ENCODE assay signal across 8 cellular contexts in genomic region chr3:142596726-142597088, GRCh38. TPM values are rescaled to one million over a fixed set of nuclear protein-coding genes. Genes with fewer than 3 reads are reported as not detected.
A peak's percentile ranks its signal among the peaks of the same experiment; 100 is the strongest.
DNase-seq lines count a peak whose midpoint lies in the region; ATAC-seq and TF ChIP-seq lines count a peak whose summit lies in the region.

No MANE protein-coding gene starts in this region.

- no peaks in the 10 kb centered on the region for H3K27me3 Mint-ChIP-seq in activated T-cell treated with anti-CD3 and anti-CD28 coated beads, Interleukin-2, amount 50 U/mL, for 72 hours (ENCODE audit: low read depth)

- H3K9me3 Mint-ChIP-seq in activated T-cell treated with anti-CD3 and anti-CD28 coated beads, Interleukin-2, amount 50 U/mL, for 72 hours, result no peaks in the 10 kb centered on the region

- H3K27ac Mint-ChIP-seq in activated T-cell treated with anti-CD3 and anti-CD28 coated beads, Interleukin-2, amount 50 U/mL, for 72 hours, result no peak overlapping the region

- TF ChIP-seq CTCF in lower leg skin (IDR thresholded peaks at IDR 0.05), result no peak
- no peak for TF ChIP-seq CTCF in upper lobe of left lung (IDR thresholded peaks at IDR 0.05)
- TF ChIP-seq CTCF in GM13977 (IDR thresholded peaks at IDR 0.05; ENCODE audit: extremely low read depth, insufficient read depth, missing control alignments), result no peak

- in situ Hi-C loops in GM13977 (cut with MboI; ENCODE audit: low pct_unique_long_range_greater_than_20kb, low sequenced_read_pairs, unreplicated experiment), result loop anchor here (25.0 kb wide), 1 partner anchor 391 kb away; no protein-coding TSS in a partner anchor

- ATAC-seq in activated T-cell treated with anti-CD3 and anti-CD28 coated beads, Interleukin-2, amount 50 U/mL, for 72 hours (replicated peaks in 1 of 2), result no peak
- ATAC-seq in upper lobe of left lung (ENCODE audit: low FRiP score in 2 of 2) (no peak), GM18907 (IDR thresholded peaks at IDR 0.05; ENCODE audit: unreplicated experiment) (no peak), HG03520 (IDR thresholded peaks at IDR 0.05; ENCODE audit: unreplicated experiment) (no peak)

- H3K4me1 Mint-ChIP-seq in activated T-cell treated with anti-CD3 and anti-CD28 coated beads, Interleukin-2, amount 50 U/mL, for 72 hours (ENCODE audit: low read depth), result peaks cover 23% of the 10 kb centered on the region

- H3K36me3 Mint-ChIP-seq in activated T-cell treated with anti-CD3 and anti-CD28 coated beads, Interleukin-2, amount 50 U/mL, for 72 hours (ENCODE audit: insufficient read depth in 2 of 2), result no peaks in the 10 kb centered on the region

- H3K36me3 ChIP-seq in adipocyte (ENCODE audit: control insufficient read depth, insufficient read depth, low read length, severe bottlenecking) (no peaks in the 10 kb centered on the region), upper lobe of left lung (no peaks in the 10 kb centered on the region)

- peak overlapping the region; percentile 97 to 99 for H3K4me3 Mint-ChIP-seq in activated T-cell treated with anti-CD3 and anti-CD28 coated beads, Interleukin-2, amount 50 U/mL, for 72 hours

- no peaks in the 10 kb centered on the region for H3K9me3 ChIP-seq in adipocyte (ENCODE audit: control insufficient read depth, low read length)
- no peaks in the 10 kb centered on the region for H3K9me3 ChIP-seq in upper lobe of left lung

- peak overlapping the region; percentile 66 to 85 (median 83) for H3K27ac ChIP-seq in upper lobe of left lung

- H3K4me3 ChIP-seq in adipocyte (ENCODE audit: low read length) (peak overlapping the region; percentile 92), lower leg skin (ENCODE audit: low read depth, poor library complexity, severe bottlenecking) (peak overlapping the region; percentile 56), upper lobe of left lung (peak overlapping the region; percentile 44 to 77 (median 58))

- H3K4me1 ChIP-seq in adipocyte (ENCODE audit: control insufficient read depth, insufficient read depth, low read length) (peaks cover 8% of the 10 kb centered on the region), upper lobe of left lung (peaks cover 2 to 21% (median 7%) of the 10 kb centered on the region in 4 donors)

- H3K27me3 ChIP-seq in adipocyte (replicated peaks; ENCODE audit: control insufficient read depth, insufficient read depth, low read length), result no peaks in the 10 kb centered on the region
- H3K27me3 ChIP-seq in upper lobe of left lung, result no peaks in the 10 kb centered on the region

- intact Hi-C loops in lower leg skin (cut with DNase I; ENCODE audit: low total_unique reads), result no loop called here

- H3K9ac ChIP-seq in adipocyte (ENCODE audit: low read length), result peak overlapping the region; percentile 45

- no peak for TF ChIP-seq POLR2A in lower leg skin (IDR thresholded peaks at IDR 0.05)
- no peak for TF ChIP-seq POLR2A in upper lobe of left lung (IDR thresholded peaks at IDR 0.05)

- 9 to 10% methylated on average over 5 of the region's 5 CpGs for WGBS in lower leg skin, 2 donors
- 8% methylated on average over 5 of the region's 5 CpGs for WGBS in upper lobe of left lung, 2 donors

- no peak for TF ChIP-seq EP300 in upper lobe of left lung (IDR thresholded peaks at IDR 0.05)

- no peak for DNase-seq in activated T-cell treated with anti-CD3 and anti-CD28 coated beads, Interleukin-2, amount 50 U/mL, for 72 hours
- no peak for DNase-seq in activated T-cell treated with anti-CD3 and anti-CD28 coated beads, Interleukin-2, amount 50 U/mL, for 1 hour
- DNase-seq in adipocyte (ENCODE audit: low read depth) (no peak), lower leg skin (ENCODE audit: low spot score in 2 of 2) (no peak), upper lobe of left lung (no peak), GM13977 (ENCODE audit: low spot score) (no peak)

RNA-seq across cellular contexts. Expression of gene PLS1, which starts 0.5 kb away (rescaled TPM):
- total RNA-seq in activated T-cell treated with anti-CD3 and anti-CD28 coated beads, Interleukin-2, amount 50 U/mL, for 72 hours, result 1 to 10 TPM; 3.2 to 5.3 TPM
- total RNA-seq in lower leg skin (1 to 10 TPM; 6.1 to 8.6 (median 6.9) TPM), upper lobe of left lung (10 to 100 TPM in 5 of 6 donors, 1 to 10 TPM in 1; 7.3 to 52.3 (median 21.7) TPM)

RNA-seq across cellular contexts. Expression of gene ATR, which starts 18.2 kb away (rescaled TPM):
- 10 to 100 TPM; 27.3 to 34.8 TPM for total RNA-seq in activated T-cell treated with anti-CD3 and anti-CD28 coated beads, Interleukin-2, amount 50 U/mL, for 72 hours
- total RNA-seq in lower leg skin (10 to 100 TPM; 12.9 to 24.4 (median 18.6) TPM), upper lobe of left lung (10 to 100 TPM; 16.5 to 62.5 (median 24.0) TPM)
